Comparison of ENCODE assay signal across 8 cellular contexts in the genomic region with DNA sequence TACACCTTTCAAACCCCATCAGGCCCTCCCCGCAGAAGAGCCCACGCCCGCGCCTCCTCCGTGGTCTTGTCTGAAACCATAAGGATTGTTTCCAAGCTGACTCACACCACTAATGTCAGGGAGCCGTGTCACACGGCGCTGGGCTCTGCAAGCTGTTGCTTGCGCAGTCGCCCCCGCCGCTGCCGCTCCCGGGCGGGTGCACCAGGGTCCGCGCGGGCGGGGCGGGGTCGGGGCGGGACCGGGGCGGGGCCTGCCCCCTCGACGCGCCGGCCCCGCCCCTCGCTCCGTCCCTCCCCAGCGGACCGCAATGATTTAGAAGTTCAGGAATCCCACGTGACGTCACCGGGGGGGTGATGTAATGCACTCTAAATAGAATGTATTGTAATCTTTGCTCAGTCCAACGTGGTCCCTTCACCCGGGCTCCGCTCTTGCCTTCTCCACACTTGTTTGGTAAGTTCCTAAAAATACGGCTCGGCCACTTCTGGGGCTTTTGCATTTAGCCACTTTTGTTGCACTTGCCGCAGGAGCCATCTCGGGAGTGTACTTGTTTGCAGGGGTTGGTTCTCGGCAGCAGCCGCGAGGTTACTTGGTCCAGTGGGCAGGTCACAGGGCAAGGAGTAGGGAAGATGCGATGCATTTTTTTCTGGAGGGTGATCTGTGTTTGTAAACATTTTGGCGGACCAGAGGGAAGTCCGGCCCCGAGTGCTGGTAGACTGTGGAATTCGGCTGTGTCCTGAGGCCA. TPM values are rescaled to one million over a fixed set of nuclear protein-coding genes. Genes with fewer than 3 reads are reported as not detected.
DNase-seq lines count a peak whose midpoint lies in the region; ATAC-seq and TF ChIP-seq lines count a peak whose summit lies in the region.

No MANE protein-coding gene starts in this region.

- H3K4me1 ChIP-seq in DOHH2 (ENCODE audit: control insufficient read depth, low read length) (peaks cover 29% of the 10 kb centered on the region), HUES48 (ENCODE audit: control insufficient read depth, insufficient read depth, low read length) (peaks cover 20% of the 10 kb centered on the region), PC-3 (ENCODE audit: insufficient read depth, low read length) (peaks cover 29% of the 10 kb centered on the region)

- H3K27ac ChIP-seq in DOHH2 (ENCODE audit: low read depth, low read length) (no peak overlapping the region), HUES48 (ENCODE audit: low read depth, low read length) (peak overlapping the region; percentile 56), PC-3 (ENCODE audit: low read length) (no peak overlapping the region)

- H3F3A ChIP-seq in DOHH2 (ENCODE audit: control insufficient read depth, insufficient read depth), result no peaks in the 10 kb centered on the region
- no peaks in the 10 kb centered on the region for H3F3A ChIP-seq in PC-3 (ENCODE audit: low read length, unreplicated experiment)

- H3K27me3 ChIP-seq in DOHH2 (ENCODE audit: control insufficient read depth, low read length) (peaks cover 77% of the 10 kb centered on the region), HUES48 (ENCODE audit: control insufficient read depth, insufficient read depth, low read length) (peaks cover 72% of the 10 kb centered on the region), PC-3 (ENCODE audit: low read length) (peaks cover 29% of the 10 kb centered on the region)

- no TSS peak for BruUV-seq in PC-3 (replicated peaks; lab: Mats Ljungman, UMichigan)

- DNase-seq in PC-3, result peak; percentile 86
- DNase-seq in activated gamma-delta T cell treated with anti-CD3 and anti-CD28 coated beads, Interleukin-2, amount 50 U/mL, for 16 hours (ENCODE audit: low read depth), result peak; percentile 25
- DNase-seq in fibroblast of the conjunctiva (ENCODE audit: low read depth), result peak; percentile 94
- peak; percentile 32 for DNase-seq in natural killer cell
- peak in 5 of 6 experiments; percentile 1 to 40 (median 11) for DNase-seq in stimulated activated naive CD4-positive, alpha-beta T cell (lab: John Stamatoyannopoulos, UW)

- ATAC-seq in PC-3, result peak; percentile 76
- peak; percentile 64 to 77 (median 68) for ATAC-seq in natural killer cell
- ATAC-seq in GM21381 (IDR thresholded peaks at IDR 0.05; ENCODE audit: unreplicated experiment), result no peak

- H3K36me3 ChIP-seq in DOHH2 (ENCODE audit: control insufficient read depth, low read length) (no peaks in the 10 kb centered on the region), HUES48 (ENCODE audit: control insufficient read depth, insufficient read depth, low read length) (no peaks in the 10 kb centered on the region), PC-3 (ENCODE audit: low read depth, low read length) (no peaks in the 10 kb centered on the region)

- H3K27me3 Mint-ChIP-seq in natural killer cell (ENCODE audit: low read depth in 2 of 2), result peaks cover 65 to 83% of the 10 kb centered on the region in 2 donors

- peaks cover 26% of the 10 kb centered on the region in 2 donors for H3K4me1 Mint-ChIP-seq in natural killer cell

- peak overlapping the region in 1 of 2 donors; percentile 75 for H3K27ac Mint-ChIP-seq in natural killer cell

- CTCF ChIA-PET in PC-3 (lab: Charles Lee), result no interaction called here

- no peak for TF ChIP-seq CTCF in DOHH2 (IDR thresholded peaks at IDR 0.05; ENCODE audit: low read depth, low read length, poor library complexity, severe bottlenecking)
- TF ChIP-seq CTCF in PC-3 (conservative IDR thresholded peaks at IDR 0.05; ENCODE audit: low read depth, low read length), result no peak
- TF ChIP-seq CTCF in natural killer cell (IDR thresholded peaks at IDR 0.05), result no peak

- H3K36me3 Mint-ChIP-seq in natural killer cell, result no peaks in the 10 kb centered on the region

- H3K79me2 ChIP-seq in DOHH2 (ENCODE audit: control insufficient read depth, low read length) (no peaks in the 10 kb centered on the region), PC-3 (ENCODE audit: low read length) (no peaks in the 10 kb centered on the region)

- no peaks in the 10 kb centered on the region for H4K20me1 ChIP-seq in DOHH2 (ENCODE audit: control insufficient read depth, insufficient read depth, low read depth, low read length)
- no peaks in the 10 kb centered on the region for H4K20me1 ChIP-seq in PC-3 (ENCODE audit: low read length)

- H3K4me3 Mint-ChIP-seq in natural killer cell, result peak overlapping the region; percentile 94

- H2AFZ ChIP-seq in PC-3 (ENCODE audit: low read length), result peak overlapping the region; percentile 88

- intact Hi-C loops in PC-3 (cut with micrococcal nuclease) (no loop called here), natural killer cell (cut with micrococcal nuclease) (no loop called here)

- H3K9ac ChIP-seq in HUES48 (ENCODE audit: low read depth, low read length) (peak overlapping the region; percentile 69), PC-3 (ENCODE audit: low read length) (peak overlapping the region; percentile 42)

- H3K4me2 ChIP-seq in DOHH2 (ENCODE audit: low read length), result peak overlapping the region; percentile 88
- H3K4me2 ChIP-seq in PC-3 (ENCODE audit: low read length), result peak overlapping the region; percentile 99

- no peaks in the 10 kb centered on the region for H3K9me2 ChIP-seq in DOHH2 (replicated peaks; ENCODE audit: control insufficient read depth, low read length)
- H3K9me2 ChIP-seq in PC-3 (replicated peaks; ENCODE audit: low read length), result no peaks in the 10 kb centered on the region

- POLR2A ChIA-PET in PC-3 (lab: Charles Lee; ENCODE audit: unreplicated experiment), result no interaction called here

- H3K4me3 ChIP-seq in DOHH2 (ENCODE audit: low read length), result peak overlapping the region; percentile 63
- peak overlapping the region; percentile 81 for H3K4me3 ChIP-seq in HUES48 (ENCODE audit: low read depth, low read length)
- peak overlapping the region; percentile 87 for H3K4me3 ChIP-seq in PC-3 (ENCODE audit: low read length)

- no peaks in the 10 kb centered on the region for H3K9me3 Mint-ChIP-seq in natural killer cell

- H3K9me3 ChIP-seq in DOHH2 (ENCODE audit: control insufficient read depth, insufficient read depth, low read length), result no peaks in the 10 kb centered on the region
- no peaks in the 10 kb centered on the region for H3K9me3 ChIP-seq in HUES48 (ENCODE audit: control insufficient read depth, insufficient read depth, low read length)
- H3K9me3 ChIP-seq in PC-3 (ENCODE audit: low read length), result no peaks in the 10 kb centered on the region

RNA-seq across cellular contexts. Expression of a gene that starts 3.2 kb away (rescaled TPM):
- 5.2 and 6.0 TPM in 2 replicates for total RNA-seq in PC-3 (2014; rRNA removed)
- total RNA-seq in natural killer cell, result 1 to 10 TPM in 1 of 3 donors, under 1 TPM in 2; 0.52 to 7.0 (median 0.89) TPM

Comparison
In these comparisons a context has a peak if more than half of its experiments do, and no peak if none do; other contexts are left out.
1. DNase-seq: peak in every context shown above with its lines; median percentile 94 in fibroblast of the conjunctiva; 86 in PC-3; 32 in natural killer cell; 25 in activated gamma-delta T cell treated with anti-CD3 and anti-CD28 coated beads, Interleukin-2, amount 50 U/mL, for 16 hours; 11 in stimulated activated naive CD4-positive, alpha-beta T cell.